25 cellular contexts compared by ENCODE assay signal in the genomic region with DNA sequence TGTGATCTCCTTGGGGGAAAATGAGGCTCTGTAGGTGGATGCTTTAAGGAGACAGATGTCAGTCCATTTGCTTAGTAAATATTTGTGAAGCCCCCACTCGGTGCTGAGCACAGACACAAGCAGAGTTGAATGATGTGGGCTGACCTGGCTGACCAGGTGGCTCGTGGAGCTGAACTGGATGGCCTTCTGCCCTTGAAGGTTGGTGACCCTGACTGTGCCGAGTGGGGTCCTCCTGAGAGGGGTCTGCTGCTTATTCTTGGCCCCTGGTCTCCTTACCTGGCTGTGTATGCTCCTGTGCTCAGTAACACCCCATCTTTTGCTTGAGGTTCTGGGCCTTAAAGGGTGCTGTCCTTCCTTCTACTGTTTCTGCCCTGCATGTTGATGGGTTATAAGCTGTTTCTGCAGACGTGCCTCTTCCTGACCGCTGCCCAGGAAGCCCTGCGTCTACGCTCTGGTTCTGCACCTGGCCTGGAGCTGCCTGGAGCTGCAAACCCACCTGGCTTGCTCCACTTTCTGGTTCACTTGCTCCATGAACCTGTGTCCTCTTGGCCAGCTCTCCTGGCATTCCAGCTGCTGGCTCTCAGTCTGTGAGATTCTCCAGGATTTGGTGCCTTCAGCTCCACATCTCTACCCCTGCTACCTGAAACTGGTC.
DNase-seq lines count a peak whose midpoint lies in the region; ATAC-seq, FAIRE-seq and TF ChIP-seq lines count a peak whose summit lies in the region.
"Had no signal": no experiment of that assay in that cellular context is flagged by ENCODE, and none has a peak within 500 bp of the region (broad histone marks: within the 10 kb centered on the region; RNA-seq: fewer than 3 reads in every experiment).

No MANE protein-coding gene starts in this region.

- CTCF ChIA-PET in activated naive CD4-positive, alpha-beta T cell treated with anti-CD3 and anti-CD28 coated beads, Interleukin-2, amount 10 ng/mL, durations not matched to agents 7 days and 5 days (lab: Charles Lee) = no interaction called here

- H3K4me3 Mint-ChIP-seq in T-helper 2 cell treated with Interferon-gamma antibody and Interleukin-4, amounts not matched to agents 5 μg/mL and 100 μg/mL, for 36 hours = no peak overlapping the region
- H3K4me3 Mint-ChIP-seq in activated naive CD4-positive, alpha-beta T cell treated with anti-CD3 and anti-CD28 coated beads, Interleukin-2, amount 10 ng/mL, durations not matched to agents 7 days and 5 days = no peak overlapping the region

- H3K36me3 ChIP-seq in left ventricle myocardium inferior = no peaks in the 10 kb centered on the region
- H3K36me3 ChIP-seq: HAP-1, MG63 had no signal

- intact Hi-C loops in left ventricle myocardium inferior (cut with micrococcal nuclease) = no loop called here
- intact Hi-C loops in Right ventricle myocardium superior (cut with DNase I) = no loop called here

- no peak for DNase-seq in T-helper 2 cell treated with Interferon-gamma antibody and Interleukin-4, amounts not matched to agents 5 μg/mL and 100 μg/mL, for 36 hours (ENCODE audit: low spot score)
- DNase-seq in T-helper 2 cell = no peak
- no peak for DNase-seq in left ventricle myocardium inferior
- DNase-seq in Right ventricle myocardium superior = no peak
- peak; percentile 38 for DNase-seq in islet precursor cell
- DNase-seq in urothelium cell line (ENCODE audit: low spot score) = no peak
- DNase-seq in activated naive CD4-positive, alpha-beta T cell treated with anti-CD3 and anti-CD28 coated beads, Interleukin-2, amount 10 ng/mL, durations not matched to agents 7 days and 5 days = no peak
- DNase-seq: 8988T, AML-193, DMS79, GM23248, MG63, NCI-H1417, NCI-H1694 treated with DMSO at 0.1 percent for 48 hours, NCI-H2081 treated with DMSO at 0.1 percent for 48 hours, NCI-H446, NCI-H526, PC-3, SHP77 had no signal

- H3K4me3 ChIP-seq in left ventricle myocardium inferior = no peak overlapping the region
- H3K4me3 ChIP-seq: GM23248, HAP-1, K562, MG63 had no signal

- peak; percentile 13 for FAIRE-seq in urothelium cell line (lab: Jason Lieb, UNC)
- FAIRE-seq: GM12891, HepG2, K562 had no signal

- H3K27ac ChIP-seq in left ventricle myocardium inferior (replicated peaks) = peak overlapping the region; percentile 16
- H3K27ac ChIP-seq: GM23248, HL-60 had no signal

- H3K36me3 Mint-ChIP-seq in T-helper 2 cell treated with Interferon-gamma antibody and Interleukin-4, amounts not matched to agents 5 μg/mL and 100 μg/mL, for 36 hours (ENCODE audit: low read depth) = no peaks in the 10 kb centered on the region
- no peaks in the 10 kb centered on the region for H3K36me3 Mint-ChIP-seq in activated naive CD4-positive, alpha-beta T cell treated with anti-CD3 and anti-CD28 coated beads, Interleukin-2, amount 10 ng/mL, durations not matched to agents 7 days and 5 days

- H3K27ac Mint-ChIP-seq in T-helper 2 cell treated with Interferon-gamma antibody and Interleukin-4, amounts not matched to agents 5 μg/mL and 100 μg/mL, for 36 hours = peak overlapping the region; percentile 39
- no peak overlapping the region for H3K27ac Mint-ChIP-seq in activated naive CD4-positive, alpha-beta T cell treated with anti-CD3 and anti-CD28 coated beads, Interleukin-2, amount 10 ng/mL, durations not matched to agents 7 days and 5 days

- TF ChIP-seq CTCF in left ventricle myocardium inferior (IDR thresholded peaks at IDR 0.05; ENCODE audit: borderline replicate concordance) = no peak

- H3K9me3 ChIP-seq in left ventricle myocardium inferior (replicated peaks) = no peaks in the 10 kb centered on the region
- H3K9me3 ChIP-seq: HAP-1, MG63 had no signal

- no peaks in the 10 kb centered on the region for H3K27me3 Mint-ChIP-seq in T-helper 2 cell treated with Interferon-gamma antibody and Interleukin-4, amounts not matched to agents 5 μg/mL and 100 μg/mL, for 36 hours (ENCODE audit: low read depth)
- no peaks in the 10 kb centered on the region for H3K27me3 Mint-ChIP-seq in activated naive CD4-positive, alpha-beta T cell treated with anti-CD3 and anti-CD28 coated beads, Interleukin-2, amount 10 ng/mL, durations not matched to agents 7 days and 5 days

- H3K9me3 Mint-ChIP-seq in T-helper 2 cell treated with Interferon-gamma antibody and Interleukin-4, amounts not matched to agents 5 μg/mL and 100 μg/mL, for 36 hours = no peaks in the 10 kb centered on the region
- no peaks in the 10 kb centered on the region for H3K9me3 Mint-ChIP-seq in activated naive CD4-positive, alpha-beta T cell treated with anti-CD3 and anti-CD28 coated beads, Interleukin-2, amount 10 ng/mL, durations not matched to agents 7 days and 5 days

- H3K4me1 Mint-ChIP-seq in T-helper 2 cell treated with Interferon-gamma antibody and Interleukin-4, amounts not matched to agents 5 μg/mL and 100 μg/mL, for 36 hours (ENCODE audit: low read depth) = no peaks in the 10 kb centered on the region
- no peaks in the 10 kb centered on the region for H3K4me1 Mint-ChIP-seq in activated naive CD4-positive, alpha-beta T cell treated with anti-CD3 and anti-CD28 coated beads, Interleukin-2, amount 10 ng/mL, durations not matched to agents 7 days and 5 days

- no peaks in the 10 kb centered on the region for H3K27me3 ChIP-seq in left ventricle myocardium inferior (ENCODE audit: low read depth)
- H3K27me3 ChIP-seq: MG63 had no signal

- ATAC-seq in Right ventricle myocardium superior (ENCODE audit: poor library complexity) (no peak), HG03280 (IDR thresholded peaks at IDR 0.05; ENCODE audit: unreplicated experiment) (no peak)
- ATAC-seq: HepG2, K562, PC-3 had no signal

- H3K4me1 ChIP-seq in left ventricle myocardium inferior = peaks cover 26% of the 10 kb centered on the region
- H3K4me1 ChIP-seq: HAP-1 had no signal
